In genomic region chr2:149049142-149049541, GRCh38 we compare ENCODE assay signal across 26 cellular contexts. TPM values are rescaled to one million over a fixed set of nuclear protein-coding genes. Genes with fewer than 3 reads are reported as not detected.
DNase-seq lines count a peak whose midpoint lies in the region; ATAC-seq and TF ChIP-seq lines count a peak whose summit lies in the region.
"Had no signal": no experiment of that assay in that cellular context is flagged by ENCODE, and none has a peak within 500 bp of the region (broad histone marks: within the 10 kb centered on the region; RNA-seq: fewer than 3 reads in every experiment).

No MANE protein-coding gene starts in this region.

- H3K23me2 ChIP-seq in H9 (ENCODE audit: insufficient read length, low read depth, low read length, poor library complexity, severe bottlenecking) = no peaks in the 10 kb centered on the region

- H3K4ac ChIP-seq in H9 (ENCODE audit: low read depth, low read length) = no peak overlapping the region

- peak; percentile 96 for ATAC-seq in foreskin keratinocyte
- no peak for ATAC-seq in stimulated activated naive CD8-positive, alpha-beta T cell treated with anti-CD3 and anti-CD28 coated beads, Interleukin-15, Interleukin-2, amounts not matched to agents 100 U/mL and 50 U/mL, for 24 hours
- ATAC-seq: activated CD8-positive, alpha-beta T cell treated with anti-CD3 and anti-CD28 coated beads, Interleukin-2, amount 10 ng/mL, durations not matched to agents 7 days and 5 days; naive thymus-derived CD8-positive, alpha-beta T cell; upper lobe of right lung had no signal

- no CpG with 5 or more reads among the region's 2 CpGs for whole genome bisulfite sequencing in H9 (ENCODE audit: extremely low coverage, insufficient read length, low lambda C conversion rate)

- POLR2A ChIA-PET in AG04450 (lab: Yijun Ruan, JAX) = no interaction called here

- H3K23ac ChIP-seq in H9 (ENCODE audit: insufficient read length, low read depth, low read length) = no peak overlapping the region

- H3K27ac Mint-ChIP-seq in H9 = no peak overlapping the region
- H3K27ac Mint-ChIP-seq: activated CD8-positive, alpha-beta T cell treated with anti-CD3 and anti-CD28 coated beads, Interleukin-2, amount 10 ng/mL, durations not matched to agents 7 days and 5 days; activated naive CD4-positive, alpha-beta T cell treated with anti-CD3 and anti-CD28 coated beads, Interleukin-2, amount 50 U/mL, for 72 hours; endodermal cell; naive thymus-derived CD8-positive, alpha-beta T cell had no signal

- H3K4me3 ChIP-seq in AG04450 (ENCODE audit: low read depth, low read length) (no peak overlapping the region), SJSA1 (no peak overlapping the region)
- H3K4me3 ChIP-seq: MG63, upper lobe of right lung had no signal

- H3K9ac ChIP-seq in H9 (ENCODE audit: extremely low read depth, insufficient read length, low read length) = no peak overlapping the region
- H3K9ac ChIP-seq: parathyroid adenoma had no signal

- no peak overlapping the region for H3K4me3 Mint-ChIP-seq in H9
- H3K4me3 Mint-ChIP-seq: activated CD8-positive, alpha-beta T cell treated with anti-CD3 and anti-CD28 coated beads, Interleukin-2, amount 10 ng/mL, durations not matched to agents 7 days and 5 days; endodermal cell; naive thymus-derived CD8-positive, alpha-beta T cell had no signal

- H2AK5ac ChIP-seq in H9 (ENCODE audit: insufficient read length, low read length) = no peak overlapping the region

- no peak overlapping the region for H4K91ac ChIP-seq in H9 (ENCODE audit: insufficient read length, low read depth, low read length)

- H3K36me3 Mint-ChIP-seq in H9 (ENCODE audit: insufficient read depth in 1 of 3, low read depth in 3 of 3) = peaks cover 0 to 10% (median 4%) of the 10 kb centered on the region in 3 experiments; a peak in 4 of 7 replicates

- H2AFZ ChIP-seq in H9 (ENCODE audit: low read length) = no peak overlapping the region
- H2AFZ ChIP-seq: parathyroid adenoma had no signal

- H3K27me3 ChIP-seq in AG04450 (ENCODE audit: control insufficient read depth, insufficient read depth, low read length) (no peaks in the 10 kb centered on the region), SJSA1 (replicated peaks) (no peaks in the 10 kb centered on the region), foreskin keratinocyte (no peaks in the 10 kb centered on the region), H9 (ENCODE audit: insufficient read depth, low read length) (no peaks in the 10 kb centered on the region)
- H3K27me3 ChIP-seq: MG63, upper lobe of right lung had no signal

- no peak overlapping the region for H3K27ac ChIP-seq in AG04450 (ENCODE audit: low read depth, low read length)
- peak overlapping the region; percentile 69 for H3K27ac ChIP-seq in SJSA1
- peak overlapping the region; percentile 38 for H3K27ac ChIP-seq in foreskin keratinocyte
- H3K27ac ChIP-seq in H9 (ENCODE audit: insufficient read length, low read depth, low read length) = no peak overlapping the region
- H3K27ac ChIP-seq: C4-2B, parathyroid adenoma, RWPE1, upper lobe of right lung had no signal

- no peak overlapping the region for H4K5ac ChIP-seq in H9 (ENCODE audit: insufficient read length, low read depth, low read length)

- no peak overlapping the region for H3K4me2 ChIP-seq in H9 (ENCODE audit: insufficient read depth, insufficient read length, low read length)

- no peak overlapping the region for H2BK15ac ChIP-seq in H9 (ENCODE audit: low read depth, low read length)

- H3K79me2 ChIP-seq in H9 (ENCODE audit: insufficient read depth, low read length) = no peaks in the 10 kb centered on the region
- H3K79me2 ChIP-seq: parathyroid adenoma had no signal

- no peaks in the 10 kb centered on the region for H4K20me1 ChIP-seq in H9 (ENCODE audit: control insufficient read depth, insufficient read depth, insufficient read length)

- peak; percentile 7 for DNase-seq in AG04450 (ENCODE audit: low read depth, low spot score)
- peak; percentile 65 for DNase-seq in HCEC 1CT
- DNase-seq in SJSA1 (ENCODE audit: low read depth in 1 of 2, low spot score in 2 of 2) = no peak
- peak; percentile 73 to 89 for DNase-seq in foreskin keratinocyte
- DNase-seq in stimulated activated naive CD8-positive, alpha-beta T cell treated with anti-CD3 and anti-CD28 coated beads, Interleukin-15, Interleukin-2, amounts not matched to agents 100 U/mL and 50 U/mL, for 24 hours = no peak
- DNase-seq in KG1 (lab: John Stamatoyannopoulos, UW) = no peak
- DNase-seq in H9 = no peak
- no peak for DNase-seq in anterior cingulate cortex (lab: John Stamatoyannopoulos, UW)
- DNase-seq: activated CD8-positive, alpha-beta T cell treated with anti-CD3 and anti-CD28 coated beads, Interleukin-2, amount 10 ng/mL, durations not matched to agents 7 days and 5 days; activated T-cell treated with anti-CD3 and anti-CD28 coated beads, Interleukin-2, amount 50 U/mL, for 48 hours; endodermal cell; foreskin melanocyte; hippocampal formation; kidney glomerular epithelial cell; MG63; naive thymus-derived CD8-positive, alpha-beta T cell; NCI-H1694; small intestine; stimulated activated CD4-positive, alpha-beta T cell treated with anti-CD3 and anti-CD28 coated beads, Interleukin-4, amount 100 ng/mL, for 1 hour; T1000; upper lobe of right lung had no signal

- no peak overlapping the region for H2BK120ac ChIP-seq in H9 (ENCODE audit: low read depth, low read length, poor library complexity, severe bottlenecking)

- H2BK12ac ChIP-seq in H9 (ENCODE audit: insufficient read length, low read depth, low read length) = no peak overlapping the region

- CTCF ChIA-PET in AG04450 (lab: Charles Lee) = no interaction called here

- H3K4me1 ChIP-seq in SJSA1 (replicated peaks) (peaks cover 26% of the 10 kb centered on the region), foreskin keratinocyte (no peaks in the 10 kb centered on the region), H9 (ENCODE audit: insufficient read depth, low read length) (no peaks in the 10 kb centered on the region)
- H3K4me1 ChIP-seq: parathyroid adenoma, upper lobe of right lung had no signal

- TF ChIP-seq CTCF in AG04450 (IDR thresholded peaks at IDR 0.05; ENCODE audit: low read depth, low read length) (no peak), foreskin keratinocyte (conservative IDR thresholded peaks at IDR 0.05) (no peak), H9 (conservative IDR thresholded peaks at IDR 0.05) (no peak)

- no peaks in the 10 kb centered on the region for H3K4me1 Mint-ChIP-seq in H9
- H3K4me1 Mint-ChIP-seq: endodermal cell; naive thymus-derived CD8-positive, alpha-beta T cell had no signal

- no peak overlapping the region for H2BK20ac ChIP-seq in H9 (ENCODE audit: low read depth, low read length, poor library complexity, severe bottlenecking)

- no peak overlapping the region for H3K56ac ChIP-seq in H9 (ENCODE audit: insufficient read length, low read depth, low read length)

- H3K18ac ChIP-seq in H9 (ENCODE audit: insufficient read length, low read depth, low read length) = no peak overlapping the region

- no peak overlapping the region for H2BK5ac ChIP-seq in H9 (ENCODE audit: insufficient read length, low read length)

- H3K27me3 Mint-ChIP-seq in H9 (ENCODE audit: low read depth) = no peaks in the 10 kb centered on the region

- H3K79me1 ChIP-seq in H9 (ENCODE audit: insufficient read depth, low read depth, low read length, poor library complexity, severe bottlenecking) = no peaks in the 10 kb centered on the region

- H3K9me3 Mint-ChIP-seq in H9 = peaks cover 10 to 17% of the 10 kb centered on the region in 2 experiments

- no peak overlapping the region for H3T11ph ChIP-seq in H9 (ENCODE audit: low read length)

- H3K9me3 ChIP-seq in AG04450 (ENCODE audit: control insufficient read depth, insufficient read depth, low read length) (no peaks in the 10 kb centered on the region), SJSA1 (replicated peaks) (peaks cover 7% of the 10 kb centered on the region; the same call in 1 of the 2 replicates), H9 (ENCODE audit: control insufficient read depth, low read depth, low read length) (no peaks in the 10 kb centered on the region)

- H3K36me3 ChIP-seq in SJSA1 = no peaks in the 10 kb centered on the region
- H3K36me3 ChIP-seq: MG63, upper lobe of right lung had no signal

- H4K8ac ChIP-seq in H9 (replicated peaks; ENCODE audit: insufficient read length, low read depth, low read length) = no peak overlapping the region

- H3K14ac ChIP-seq in H9 (ENCODE audit: insufficient read depth, low read length) = no peak overlapping the region

RNA-seq across cellular contexts. Expression of gene LYPD6B, which starts 10.6 kb away (rescaled TPM):
- polyA plus RNA-seq in AG04450 (2011; rRNA removed) (0.21 and 0.26 TPM in 2 replicates), foreskin keratinocyte (5.8 and 8.8 TPM in 2 replicates)
- 0.22 TPM in 1 of 2 replicates, not detected in the other for polyA minus RNA-seq in AG04450 (2011; rRNA and poly(A)+ RNA removed)
- total RNA-seq in SJSA1 (2014; rRNA removed; shearing (Covaris generic)) = 35.7 and 43.3 TPM in 2 replicates
- total RNA-seq in foreskin keratinocyte (5.2 and 7.7 TPM in 2 replicates), H9 (2021) (1.0 and 2.0 TPM in 2 replicates)
- total RNA-seq: activated CD8-positive, alpha-beta T cell treated with anti-CD3 and anti-CD28 coated beads, Interleukin-2, amount 10 ng/mL, durations not matched to agents 7 days and 5 days; activated naive CD4-positive, alpha-beta T cell treated with anti-CD3 and anti-CD28 coated beads, Interleukin-2, amount 50 U/mL, for 72 hours; mesenteric fat pad; naive thymus-derived CD8-positive, alpha-beta T cell had no signal
- polyA plus RNA-seq: naive thymus-derived CD8-positive, alpha-beta T cell had no signal

Comparison
In these comparisons a context has a peak if more than half of its experiments do, and no peak if none do; other contexts are left out.
1. DNase-seq: peak in AG04450 (single experiment), HCEC 1CT (single experiment) and foreskin keratinocyte (2 of 2); none in SJSA1 (0 of 2), stimulated activated naive CD8-positive, alpha-beta T cell treated with anti-CD3 and anti-CD28 coated beads, Interleukin-15, Interleukin-2, amounts not matched to agents 100 U/mL and 50 U/mL, for 24 hours (single experiment), KG1 (single experiment), H9 (single experiment) and anterior cingulate cortex (0 of 58).
2. H3K27ac ChIP-seq: peak in SJSA1 (single experiment) and foreskin keratinocyte (single experiment); none in AG04450 (single experiment) and H9 (single experiment).